21 cellular contexts compared by ENCODE assay signal in the genomic region with DNA sequence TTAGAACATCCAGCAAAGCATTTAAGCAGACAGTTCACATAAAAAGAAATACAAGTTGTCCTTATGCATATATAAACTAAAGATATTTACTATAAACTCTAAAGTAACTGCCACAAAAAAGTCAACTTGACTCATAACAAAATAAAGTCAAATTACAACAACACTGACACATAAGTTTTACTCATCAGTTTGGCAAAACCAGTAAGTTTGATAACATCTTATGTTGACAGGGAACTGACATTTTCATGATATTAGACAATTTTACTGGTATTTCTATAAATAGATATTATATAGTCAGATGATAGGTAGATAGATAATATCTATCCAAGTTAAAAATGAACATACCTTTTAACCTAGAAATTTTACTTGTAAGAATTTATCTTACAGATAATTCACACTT. TPM values are rescaled to one million over a fixed set of nuclear protein-coding genes. Genes with fewer than 3 reads are reported as not detected.
A peak's percentile ranks its signal among the peaks of the same experiment; 100 is the strongest.
DNase-seq lines count a peak whose midpoint lies in the region; ATAC-seq, FAIRE-seq and TF ChIP-seq lines count a peak whose summit lies in the region.
"Had no signal": no experiment of that assay in that cellular context is flagged by ENCODE, and none has a peak within 500 bp of the region (broad histone marks: within the 10 kb centered on the region; RNA-seq: fewer than 3 reads in every experiment).

No MANE protein-coding gene starts in this region.

- no peaks in the 10 kb centered on the region for H3K79me2 ChIP-seq in OCI-LY7 (ENCODE audit: insufficient read depth, low read depth, low read length)

- no peaks in the 10 kb centered on the region for H3K4me1 ChIP-seq in RWPE2 (ENCODE audit: insufficient read depth, poor library complexity, severe bottlenecking)
- H3K4me1 ChIP-seq in small intestine (ENCODE audit: control insufficient read depth in 2 of 2, insufficient read depth in 1 of 2, low read depth in 1 of 2, low read length in 1 of 2), result no peaks in the 10 kb centered on the region
- no peaks in the 10 kb centered on the region for H3K4me1 ChIP-seq in OCI-LY7 (ENCODE audit: insufficient read depth, low read length, poor library complexity, severe bottlenecking)
- H3K4me1 ChIP-seq: BE2C, Caco-2 had no signal

- intact Hi-C loops in OCI-LY7 (cut with micrococcal nuclease; ENCODE audit: unreplicated experiment), result loop anchor here (10.0 kb wide), 1 partner anchor 307 kb away; no protein-coding TSS in a partner anchor

- ATAC-seq in RWPE2 (ENCODE audit: low read depth), result peak; percentile 38; the same call in 2 of the 3 replicates
- no peak for ATAC-seq in GM18907 (IDR thresholded peaks at IDR 0.05; ENCODE audit: unreplicated experiment)

- H3K4me3 ChIP-seq in LNCaP clone FGC (ENCODE audit: low read depth, low read length) (no peak overlapping the region), RWPE2 (ENCODE audit: severe bottlenecking) (no peak overlapping the region), small intestine (ENCODE audit: low read depth in 1 of 2, low read length in 2 of 2) (no peak overlapping the region), OCI-LY7 (ENCODE audit: low read depth, low read length, poor library complexity, severe bottlenecking) (no peak overlapping the region)

- H3K27ac ChIP-seq in RWPE2 (ENCODE audit: poor library complexity, severe bottlenecking) (no peak overlapping the region), small intestine (ENCODE audit: low read depth in 1 of 2, low read length in 1 of 2) (no peak overlapping the region), OCI-LY7 (ENCODE audit: low read depth, low read length, poor library complexity, severe bottlenecking) (no peak overlapping the region)

- TF ChIP-seq CTCF in LNCaP clone FGC (IDR thresholded peaks at IDR 0.05; ENCODE audit: control insufficient read depth, extremely low read depth, insufficient read depth) (no peak), RWPE2 (IDR thresholded peaks at IDR 0.05; ENCODE audit: poor library complexity, severe bottlenecking) (no peak), OCI-LY7 (conservative IDR thresholded peaks at IDR 0.05; ENCODE audit: low read length) (no peak)

- H3K9me2 ChIP-seq in OCI-LY7 (ENCODE audit: insufficient read depth, low read length), result no peaks in the 10 kb centered on the region

- no peak overlapping the region for H3K4me2 ChIP-seq in OCI-LY7 (ENCODE audit: low read length)

- DNase-seq in LNCaP clone FGC (ENCODE audit: low read depth), result peak; percentile 22
- no peak for DNase-seq in RWPE2 (ENCODE audit: low spot score)
- no peak for DNase-seq in small intestine
- no peak for DNase-seq in COR-L47 (lab: John Stamatoyannopoulos, UW)
- no peak for DNase-seq in OCI-LY7 (ENCODE audit: low spot score)
- DNase-seq: ACHN; BE2C; C1 segment of cervical spinal cord; Caco-2; CD4-positive, CD25-positive, alpha-beta regulatory T cell; CD8-positive, alpha-beta memory T cell; DMS79; GF-D8; H9 had no signal

- H3K27me3 ChIP-seq in RWPE2 (ENCODE audit: insufficient read depth, poor library complexity, severe bottlenecking), result no peaks in the 10 kb centered on the region
- no peaks in the 10 kb centered on the region for H3K27me3 ChIP-seq in small intestine (ENCODE audit: control insufficient read depth in 2 of 2, insufficient read depth in 2 of 2, low read length in 2 of 2)

- H3K36me3 ChIP-seq in RWPE2 (ENCODE audit: low read depth), result no peaks in the 10 kb centered on the region
- no peaks in the 10 kb centered on the region for H3K36me3 ChIP-seq in small intestine (ENCODE audit: control insufficient read depth in 2 of 2, insufficient read depth in 2 of 2, low read length in 2 of 2)
- no peaks in the 10 kb centered on the region for H3K36me3 ChIP-seq in OCI-LY7 (ENCODE audit: insufficient read depth, low read length)
- H3K36me3 ChIP-seq: BE2C had no signal

- no peaks in the 10 kb centered on the region for H4K20me1 ChIP-seq in OCI-LY7 (ENCODE audit: insufficient read depth, low read length)

- FAIRE-seq in endometrium (lab: Jason Lieb, UNC) (peak; percentile 72), small intestine (lab: Jason Lieb, UNC) (peak; percentile 86)
- FAIRE-seq: D721Med, GM19239, H1 had no signal

- H3K9me3 ChIP-seq in RWPE2 (ENCODE audit: severe bottlenecking) (peaks cover 4% of the 10 kb centered on the region), small intestine (ENCODE audit: control insufficient read depth, low read depth) (no peaks in the 10 kb centered on the region), OCI-LY7 (ENCODE audit: low read length) (no peaks in the 10 kb centered on the region)
- H3K9me3 ChIP-seq: BE2C, Caco-2 had no signal

- CTCF ChIA-PET in OCI-LY7 (lab: Charles Lee; ENCODE audit: unreplicated experiment), result no interaction called here

- BruUV-seq in OCI-LY7 (replicated peaks; lab: Mats Ljungman, UMichigan), result no TSS peak

- H2AFZ ChIP-seq in OCI-LY7 (ENCODE audit: low read length), result no peak overlapping the region

- POLR2A ChIA-PET in OCI-LY7 (lab: Charles Lee), result interaction anchor here (1.1 kb wide), 1 partner anchor 10 kb away, joined by 4 read pairs; a partner anchor contains a TSS

RNA-seq across cellular contexts. Expression of a gene that starts 9.9 kb away (rescaled TPM):
- under 1 TPM in 2 of 3 donors, not detected in 1; 0.30 to 0.81 TPM for polyA plus RNA-seq in small intestine
- total RNA-seq in OCI-LY7 (2014; rRNA removed; shearing (Covaris generic)), result 0.05 TPM in 1 of 2 replicates, not detected in the other
- total RNA-seq in OCI-LY7 (2022), result not detected in 2 replicates
- total RNA-seq: Caco-2; CD4-positive, CD25-positive, alpha-beta regulatory T cell; Daoy; HT-29 had no signal
- polyA plus RNA-seq: CD4-positive, CD25-positive, alpha-beta regulatory T cell had no signal

RNA-seq across cellular contexts. Expression of a gene that starts 30.5 kb away (rescaled TPM):
- 1 to 10 TPM; 2.7 to 7.8 (median 4.0) TPM for polyA plus RNA-seq in small intestine
- 39.1 and 46.5 TPM in 2 replicates for total RNA-seq in OCI-LY7 (2014; rRNA removed; shearing (Covaris generic))
- 41.9 and 49.4 TPM in 2 replicates for total RNA-seq in OCI-LY7 (2022)
